ENCODE assay signal across 1 cellular context in genomic region chr19:9309974-9310446, GRCh38.
TF ChIP-seq lines count a peak whose summit lies in the region.

No MANE protein-coding gene starts in this region.

TF ChIP-seq in GM12878, 131 proteins besides CTCF, POLR2A, EP300 and RAD21:
- TF ChIP-seq MEF2B (IDR thresholded peaks at IDR 0.05; ENCODE audit: partially characterized antibody, poor library complexity, severe bottlenecking) (no peak), DPF2 (IDR thresholded peaks at IDR 0.05) (no peak), JUNB (IDR thresholded peaks at IDR 0.05) (no peak), POU2F2 (IDR thresholded peaks at IDR 0.05; ENCODE audit: borderline replicate concordance, low read depth, low read length) (no peak), TARDBP (IDR thresholded peaks at IDR 0.05; ENCODE audit: borderline replicate concordance) (no peak), ZNF384 (IDR thresholded peaks at IDR 0.05; ENCODE audit: borderline replicate concordance, low read depth, low read length) (no peak), HDGF (IDR thresholded peaks at IDR 0.05) (0 out of 2 replicates have a peak, but pooled peaks have one; percentile 29), PKNOX1 (IDR thresholded peaks at IDR 0.05) (0 out of 2 replicates have a peak, but pooled peaks have one; percentile 2), SPI1 (IDR thresholded peaks at IDR 0.05; ENCODE audit: borderline replicate concordance, insufficient read depth, low read depth, low read length) (peak; percentile 12; the same call in 1 of the 2 replicates), IKZF1 (conservative IDR thresholded peaks at IDR 0.05) (0 out of 2 replicates have a peak, but pooled peaks have one; percentile 45)
